Comparison of ENCODE assay signal across 14 cellular contexts in the genomic region with DNA sequence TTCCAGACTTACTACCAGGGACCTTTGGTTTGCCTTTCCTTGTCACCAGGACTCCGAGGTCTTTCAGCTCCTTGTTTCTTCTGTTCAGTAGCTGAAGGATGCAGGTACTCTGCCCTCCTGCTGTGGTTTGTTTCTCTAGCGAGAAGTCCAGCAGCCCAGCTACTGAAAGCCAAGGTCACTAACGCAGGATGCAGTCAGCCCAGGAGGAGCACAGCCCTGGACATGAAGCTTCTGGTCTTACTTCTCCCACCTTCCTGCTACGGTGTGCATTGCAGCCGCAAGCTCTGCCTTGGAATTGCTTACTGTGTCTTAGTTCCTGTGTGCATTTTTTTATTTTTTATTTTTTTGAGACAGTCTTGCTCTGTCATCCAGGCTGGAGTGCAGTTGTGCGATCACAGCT.
DNase-seq lines count a peak whose midpoint lies in the region; ATAC-seq and TF ChIP-seq lines count a peak whose summit lies in the region.
"Had no signal": no experiment of that assay in that cellular context is flagged by ENCODE, and none has a peak within 500 bp of the region (broad histone marks: within the 10 kb centered on the region; RNA-seq: fewer than 3 reads in every experiment).

No MANE protein-coding gene starts in this region.

- H3K27ac ChIP-seq in mucosa of rectum (ENCODE audit: low read depth in 2 of 2, low read length in 2 of 2): peak overlapping the region; percentile 50 to 59

- peaks cover 0 to 3% of the 10 kb centered on the region in 2 donors for H3K9me3 ChIP-seq in mucosa of rectum (ENCODE audit: control insufficient read depth in 2 of 2, low read length in 2 of 2)

- CTCF ChIA-PET in T-cell (lab: Charles Lee): interaction anchor here in 1 of 2 donors (0.5 kb wide), 1 partner anchor 11 kb away, joined by 4 read pairs; no protein-coding TSS in a partner anchor

- peaks cover 97% of the 10 kb centered on the region for H3K4me1 Mint-ChIP-seq in stimulated activated naive CD8-positive, alpha-beta T cell treated with anti-CD3 and anti-CD28 coated beads, Interleukin-15, Interleukin-2, amounts not matched to agents 100 ng/mL and 50 ng/mL, for 24 hours (ENCODE audit: low read depth)
- peaks cover 90% of the 10 kb centered on the region for H3K4me1 Mint-ChIP-seq in stimulated activated naive CD8-positive, alpha-beta T cell treated with anti-CD3 and anti-CD28 coated beads, Interleukin-15, amount 100 ng/mL, for 72 hours
- H3K4me1 Mint-ChIP-seq in T-cell: peaks cover 94 to 98% (median 96%) of the 10 kb centered on the region in 3 donors

- POLR2A ChIA-PET in T-cell (lab: Charles Lee): no interaction called here

- no peak for DNase-seq in stimulated activated naive CD8-positive, alpha-beta T cell treated with anti-CD3 and anti-CD28 coated beads, Interleukin-15, amount 100 ng/mL, for 72 hours
- DNase-seq in T-cell (no peak), ureter (ENCODE audit: low spot score) (peak; percentile 12), GM20000 (ENCODE audit: low spot score) (no peak), kidney glomerular epithelial cell (lab: John Stamatoyannopoulos, UW) (no peak)
- DNase-seq: activated CD8-positive, alpha-beta T cell treated with anti-CD3 and anti-CD28 coated beads, Interleukin-2, amount 10 ng/mL, durations not matched to agents 7 days and 5 days; AML-193; NCI-H146; NCI-H345 had no signal

- no peaks in the 10 kb centered on the region for H3K27me3 Mint-ChIP-seq in stimulated activated naive CD8-positive, alpha-beta T cell treated with anti-CD3 and anti-CD28 coated beads, Interleukin-15, Interleukin-2, amounts not matched to agents 100 ng/mL and 50 ng/mL, for 24 hours
- H3K27me3 Mint-ChIP-seq in stimulated activated naive CD8-positive, alpha-beta T cell treated with anti-CD3 and anti-CD28 coated beads, Interleukin-15, amount 100 ng/mL, for 72 hours: no peaks in the 10 kb centered on the region
- no peaks in the 10 kb centered on the region for H3K27me3 Mint-ChIP-seq in T-cell

- H3K27me3 ChIP-seq in mucosa of rectum (ENCODE audit: control insufficient read depth in 2 of 2, insufficient read depth in 2 of 2, low read length in 2 of 2): no peaks in the 10 kb centered on the region
- H3K27me3 ChIP-seq: dorsolateral prefrontal cortex had no signal

- peaks cover 42 to 62% of the 10 kb centered on the region in 2 donors for H3K4me1 ChIP-seq in mucosa of rectum (ENCODE audit: control insufficient read depth in 2 of 2, insufficient read depth in 2 of 2, low read length in 2 of 2)

- H3K9ac ChIP-seq in mucosa of rectum (ENCODE audit: low read depth in 1 of 2, low read length in 2 of 2): no peak overlapping the region

- no peak for ATAC-seq in stimulated activated naive CD8-positive, alpha-beta T cell treated with anti-CD3 and anti-CD28 coated beads, Interleukin-15, amount 100 ng/mL, for 72 hours
- ATAC-seq in T-cell (replicated peaks in 1 of 4): no peak
- ATAC-seq in HG03469 (IDR thresholded peaks at IDR 0.05; ENCODE audit: unreplicated experiment): no peak
- ATAC-seq: activated CD8-positive, alpha-beta T cell treated with anti-CD3 and anti-CD28 coated beads, Interleukin-2, amount 10 ng/mL, durations not matched to agents 7 days and 5 days had no signal

- TF ChIP-seq CTCF in GM20000 (IDR thresholded peaks at IDR 0.05; ENCODE audit: extremely low read depth, missing control alignments): no peak

- H3K4me3 ChIP-seq in mucosa of rectum (ENCODE audit: low read length in 2 of 2): no peak overlapping the region
- H3K4me3 ChIP-seq: dorsolateral prefrontal cortex, mucosa of descending colon had no signal

- H3K4me3 Mint-ChIP-seq in stimulated activated naive CD8-positive, alpha-beta T cell treated with anti-CD3 and anti-CD28 coated beads, Interleukin-15, Interleukin-2, amounts not matched to agents 100 ng/mL and 50 ng/mL, for 24 hours: no peak overlapping the region
- H3K4me3 Mint-ChIP-seq in stimulated activated naive CD8-positive, alpha-beta T cell treated with anti-CD3 and anti-CD28 coated beads, Interleukin-15, amount 100 ng/mL, for 72 hours: no peak overlapping the region
- H3K4me3 Mint-ChIP-seq in T-cell: peak overlapping the region in 1 of 3 donors; percentile 9

- peak overlapping the region; percentile 59 for H3K27ac Mint-ChIP-seq in stimulated activated naive CD8-positive, alpha-beta T cell treated with anti-CD3 and anti-CD28 coated beads, Interleukin-15, Interleukin-2, amounts not matched to agents 100 ng/mL and 50 ng/mL, for 24 hours
- no peak overlapping the region for H3K27ac Mint-ChIP-seq in stimulated activated naive CD8-positive, alpha-beta T cell treated with anti-CD3 and anti-CD28 coated beads, Interleukin-15, amount 100 ng/mL, for 72 hours
- H3K27ac Mint-ChIP-seq in T-cell: peak overlapping the region; percentile 69 to 98

- peaks cover 4% of the 10 kb centered on the region for H3K9me3 Mint-ChIP-seq in stimulated activated naive CD8-positive, alpha-beta T cell treated with anti-CD3 and anti-CD28 coated beads, Interleukin-15, Interleukin-2, amounts not matched to agents 100 ng/mL and 50 ng/mL, for 24 hours
- peaks cover 2 to 18% of the 10 kb centered on the region in 2 donors for H3K9me3 Mint-ChIP-seq in stimulated activated naive CD8-positive, alpha-beta T cell treated with anti-CD3 and anti-CD28 coated beads, Interleukin-15, amount 100 ng/mL, for 72 hours
- H3K9me3 Mint-ChIP-seq in T-cell: no peaks in the 10 kb centered on the region

- H3K36me3 Mint-ChIP-seq in stimulated activated naive CD8-positive, alpha-beta T cell treated with anti-CD3 and anti-CD28 coated beads, Interleukin-15, Interleukin-2, amounts not matched to agents 100 ng/mL and 50 ng/mL, for 24 hours (ENCODE audit: low read depth): peaks cover 53% of the 10 kb centered on the region
- peaks cover 12% of the 10 kb centered on the region for H3K36me3 Mint-ChIP-seq in T-cell

- H3K36me3 ChIP-seq in mucosa of rectum (ENCODE audit: control insufficient read depth in 2 of 2, insufficient read depth in 2 of 2, low read length in 2 of 2): peaks cover 0 to 8% of the 10 kb centered on the region in 2 donors

Comparison
In these comparisons a context has a peak if more than half of its experiments do, and no peak if none do; other contexts are left out.
1. H3K27ac Mint-ChIP-seq: peak in stimulated activated naive CD8-positive, alpha-beta T cell treated with anti-CD3 and anti-CD28 coated beads, Interleukin-15, Interleukin-2, amounts not matched to agents 100 ng/mL and 50 ng/mL, for 24 hours (single experiment) and T-cell (2 of 2); none in stimulated activated naive CD8-positive, alpha-beta T cell treated with anti-CD3 and anti-CD28 coated beads, Interleukin-15, amount 100 ng/mL, for 72 hours (0 of 2).